ENCODE assay signal across 8 cellular contexts in genomic region chr10:77392236-77392721, GRCh38.
DNase-seq lines count a peak whose midpoint lies in the region; ATAC-seq and TF ChIP-seq lines count a peak whose summit lies in the region.

No MANE protein-coding gene starts in this region.

- DNase-seq in AG20443 (ENCODE audit: low spot score), result peak; percentile 56
- peak; percentile 81 for DNase-seq in LHCN-M2 (ENCODE audit: low read depth)
- peak; percentile 42 for DNase-seq in dedifferentiated amniotic fluid mesenchymal stem cell (ENCODE audit: extremely low spot score)
- DNase-seq in omental fat pad (ENCODE audit: low spot score), result no peak
- DNase-seq in stimulated activated CD8-positive, alpha-beta memory T cell treated with anti-CD3 and anti-CD28 coated beads, Interleukin-4, amount 100 ng/mL, for 48 hours, result no peak
- no peak for DNase-seq in ureter (ENCODE audit: low spot score)

- ATAC-seq in omental fat pad (ENCODE audit: low FRiP score), result peak; percentile 60
- no peak for ATAC-seq in GM21825 (IDR thresholded peaks at IDR 0.05; ENCODE audit: unreplicated experiment)
- ATAC-seq in GM19023 (IDR thresholded peaks at IDR 0.05; ENCODE audit: unreplicated experiment), result no peak

- no peak for TF ChIP-seq CTCF in omental fat pad (IDR thresholded peaks at IDR 0.05)

Comparison
In these comparisons a context has a peak if more than half of its experiments do, and no peak if none do; other contexts are left out.
1. DNase-seq: peak in AG20443 (single experiment), LHCN-M2 (single experiment) and dedifferentiated amniotic fluid mesenchymal stem cell (single experiment); none in omental fat pad (single experiment), stimulated activated CD8-positive, alpha-beta memory T cell treated with anti-CD3 and anti-CD28 coated beads, Interleukin-4, amount 100 ng/mL, for 48 hours (single experiment) and ureter (single experiment).